In the genomic region with DNA sequence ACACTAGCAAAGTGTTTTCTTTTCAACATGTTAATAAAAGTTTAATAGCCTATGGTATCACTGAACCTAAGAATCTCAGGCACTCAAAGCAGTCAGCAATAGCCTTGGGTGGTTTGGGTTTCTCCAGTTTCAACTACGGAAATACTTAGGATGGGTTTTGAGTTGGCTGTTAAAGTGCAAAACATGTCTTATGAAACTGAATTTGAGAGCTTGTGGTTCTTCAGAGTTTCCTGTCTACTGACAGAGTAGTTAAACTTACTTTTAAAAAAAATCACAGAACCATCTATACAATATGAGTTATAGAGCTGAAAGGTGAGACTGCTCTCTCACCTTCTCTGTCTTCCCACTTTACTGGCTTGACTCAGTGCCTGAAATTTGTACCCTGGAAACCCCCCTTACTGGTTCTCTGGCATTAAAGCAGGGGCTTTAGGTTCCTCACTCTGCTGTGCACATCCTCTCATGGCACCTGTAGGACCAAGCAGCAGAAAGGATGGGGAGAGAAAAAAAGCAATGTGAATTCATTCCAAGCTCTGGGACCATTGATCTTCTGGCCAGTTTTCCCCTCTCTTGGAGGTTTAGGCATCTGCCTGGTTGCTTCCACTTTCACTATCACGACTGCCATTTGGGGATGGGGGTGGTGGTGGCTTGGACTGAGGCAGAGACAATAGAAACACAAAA, we compare ENCODE assay signal across 8 cellular contexts. TPM values are rescaled to one million over a fixed set of nuclear protein-coding genes. Genes with fewer than 3 reads are reported as not detected.
DNase-seq lines count a peak whose midpoint lies in the region; ATAC-seq and TF ChIP-seq lines count a peak whose summit lies in the region.

No MANE protein-coding gene starts in this region.

- 42 to 53% methylated on average over 2 of the region's 2 CpGs for WGBS in testis, 2 donors

- H3K9me3 ChIP-seq in effector memory CD4-positive, alpha-beta T cell (ENCODE audit: control insufficient read depth, low read length): no peaks in the 10 kb centered on the region
- no peaks in the 10 kb centered on the region for H3K9me3 ChIP-seq in testis

- peak overlapping the region; percentile 38 for H3K4me3 ChIP-seq in effector memory CD4-positive, alpha-beta T cell (ENCODE audit: insufficient read depth, low read depth, low read length, poor library complexity, severe bottlenecking)
- no peak overlapping the region for H3K4me3 ChIP-seq in testis

- no peak for TF ChIP-seq CTCF in testis (IDR thresholded peaks at IDR 0.05)

- peak; percentile 95 for ATAC-seq in GM18498 (IDR thresholded peaks at IDR 0.05; ENCODE audit: unreplicated experiment)
- ATAC-seq in GM21717 (IDR thresholded peaks at IDR 0.05; ENCODE audit: unreplicated experiment): peak; percentile 97
- ATAC-seq in esophagus mucosa: no peak
- ATAC-seq in left colon: no peak

- no peaks in the 10 kb centered on the region for H3K27me3 ChIP-seq in effector memory CD4-positive, alpha-beta T cell (replicated peaks; ENCODE audit: control insufficient read depth, insufficient read depth, low read length, poor library complexity, severe bottlenecking)
- H3K27me3 ChIP-seq in testis: no peaks in the 10 kb centered on the region

- peaks cover 7% of the 10 kb centered on the region for H3K4me1 ChIP-seq in effector memory CD4-positive, alpha-beta T cell (ENCODE audit: control insufficient read depth, insufficient read depth, low read length, poor library complexity, severe bottlenecking)
- no peaks in the 10 kb centered on the region for H3K4me1 ChIP-seq in testis

- DNase-seq in LHCN-M2 (ENCODE audit: low read depth): peak; percentile 48
- no peak for DNase-seq in effector memory CD4-positive, alpha-beta T cell
- no peak for DNase-seq in testis
- no peak for DNase-seq in superior temporal gyrus (ENCODE audit: extremely low spot score)
- DNase-seq in left colon: no peak

- peak overlapping the region; percentile 55 for H3K27ac ChIP-seq in effector memory CD4-positive, alpha-beta T cell (ENCODE audit: insufficient read depth, low read length, poor library complexity, severe bottlenecking)
- no peak overlapping the region for H3K27ac ChIP-seq in testis

- intact Hi-C loops in testis (cut with DNase I; ENCODE audit: low total_unique reads) (no loop called here), left colon (cut with DNase I, micrococcal nuclease) (no loop called here)

- TF ChIP-seq POLR2A in testis (IDR thresholded peaks at IDR 0.05): no peak

- no peaks in the 10 kb centered on the region for H3K36me3 ChIP-seq in effector memory CD4-positive, alpha-beta T cell (ENCODE audit: control insufficient read depth, insufficient read depth, low read length)
- no peaks in the 10 kb centered on the region for H3K36me3 ChIP-seq in testis (ENCODE audit: low read depth, missing control alignments)

RNA-seq across cellular contexts. Expression of a gene that starts 18.1 kb away (rescaled TPM):
- 2.4 and 3.7 TPM in 2 replicates for total RNA-seq in LHCN-M2 (2014; rRNA removed)
- 0.33 TPM for polyA plus RNA-seq in LHCN-M2 (2012)
- total RNA-seq in testis: 10 to 100 TPM; 17.8 to 25.9 TPM
- 2.2 TPM for polyA plus RNA-seq in testis (ENCODE audit: insufficient read depth, low read depth, low replicate concordance)
- 0.28 TPM for total RNA-seq in esophagus mucosa
- 1 to 10 TPM; 1.2 to 3.9 TPM for total RNA-seq in left colon

Comparison
In these comparisons a context has a peak if more than half of its experiments do, and no peak if none do; other contexts are left out.
1. ATAC-seq: peak in GM18498 (single experiment) and GM21717 (single experiment); none in esophagus mucosa (single experiment) and left colon (single experiment).